15 cellular contexts compared by ENCODE assay signal in genomic region chr13:21365574-21365973, GRCh38.
A peak's percentile ranks its signal among the peaks of the same experiment; 100 is the strongest.
DNase-seq lines count a peak whose midpoint lies in the region; ATAC-seq lines count a peak whose summit lies in the region.
"Had no signal": no experiment of that assay in that cellular context is flagged by ENCODE, and none has a peak within 500 bp of the region (broad histone marks: within the 10 kb centered on the region; RNA-seq: fewer than 3 reads in every experiment).

No MANE protein-coding gene starts in this region.

- H3K9me3 Mint-ChIP-seq in T-helper 2 cell treated with Interferon-gamma antibody and Interleukin-4, amounts not matched to agents 5 μg/mL and 100 μg/mL, for 36 hours, result no peaks in the 10 kb centered on the region
- H3K9me3 Mint-ChIP-seq in activated naive CD8-positive, alpha-beta T cell treated with anti-CD3 and anti-CD28 coated beads for 36 hours, result no peaks in the 10 kb centered on the region

- peak overlapping the region; percentile 17 for H3K27ac Mint-ChIP-seq in T-helper 2 cell treated with Interferon-gamma antibody and Interleukin-4, amounts not matched to agents 5 μg/mL and 100 μg/mL, for 36 hours
- H3K27ac Mint-ChIP-seq in activated naive CD8-positive, alpha-beta T cell treated with anti-CD3 and anti-CD28 coated beads for 36 hours, result peak overlapping the region; percentile 90

- no peak for ATAC-seq in HG03354 (IDR thresholded peaks at IDR 0.05; ENCODE audit: poor library complexity, severe bottlenecking, unreplicated experiment)
- no peak for ATAC-seq in GM21515 (IDR thresholded peaks at IDR 0.05; ENCODE audit: unreplicated experiment)
- ATAC-seq in GM21619 (IDR thresholded peaks at IDR 0.05; ENCODE audit: unreplicated experiment), result no peak

- H3K4me3 Mint-ChIP-seq in T-helper 2 cell treated with Interferon-gamma antibody and Interleukin-4, amounts not matched to agents 5 μg/mL and 100 μg/mL, for 36 hours, result no peak overlapping the region
- peak overlapping the region; percentile 11 for H3K4me3 Mint-ChIP-seq in activated naive CD8-positive, alpha-beta T cell treated with anti-CD3 and anti-CD28 coated beads for 36 hours
- H3K4me3 Mint-ChIP-seq: CD14-positive monocyte had no signal

- DNase-seq in activated CD8-positive, alpha-beta memory T cell treated with anti-CD3 and anti-CD28 coated beads for 24 hours, result peak; percentile 62
- no peak for DNase-seq in activated CD8-positive, alpha-beta memory T cell treated with anti-CD3 and anti-CD28 coated beads, Interleukin-2, amount 50 U/mL, for 4 hours
- no peak for DNase-seq in T-helper 2 cell treated with Interferon-gamma antibody and Interleukin-4, amounts not matched to agents 5 μg/mL and 100 μg/mL, for 36 hours (ENCODE audit: low spot score)
- peak; percentile 26 for DNase-seq in activated naive CD8-positive, alpha-beta T cell treated with anti-CD3 and anti-CD28 coated beads for 36 hours
- peak; percentile 3 for DNase-seq in stimulated activated CD8-positive, alpha-beta memory T cell treated with anti-CD3 and anti-CD28 coated beads, Interleukin-12 subunit alpha, Interleukin-12 subunit beta, amount 100 ng/mL, for 1 hour (ENCODE audit: low read depth)
- DNase-seq: DMS79, KG1, NCI-H1105, SK-N-SH, spleen, substantia nigra had no signal

- no peaks in the 10 kb centered on the region for H3K36me3 Mint-ChIP-seq in T-helper 2 cell treated with Interferon-gamma antibody and Interleukin-4, amounts not matched to agents 5 μg/mL and 100 μg/mL, for 36 hours (ENCODE audit: low read depth)
- H3K36me3 Mint-ChIP-seq in activated naive CD8-positive, alpha-beta T cell treated with anti-CD3 and anti-CD28 coated beads for 36 hours, result no peaks in the 10 kb centered on the region
- H3K36me3 Mint-ChIP-seq: CD14-positive monocyte had no signal

- H3K4me1 Mint-ChIP-seq in T-helper 2 cell treated with Interferon-gamma antibody and Interleukin-4, amounts not matched to agents 5 μg/mL and 100 μg/mL, for 36 hours (ENCODE audit: low read depth), result peaks cover 6% of the 10 kb centered on the region
- H3K4me1 Mint-ChIP-seq in activated naive CD8-positive, alpha-beta T cell treated with anti-CD3 and anti-CD28 coated beads for 36 hours, result peaks cover 23% of the 10 kb centered on the region

- H3K27me3 Mint-ChIP-seq in T-helper 2 cell treated with Interferon-gamma antibody and Interleukin-4, amounts not matched to agents 5 μg/mL and 100 μg/mL, for 36 hours (ENCODE audit: low read depth), result no peaks in the 10 kb centered on the region
- H3K27me3 Mint-ChIP-seq in activated naive CD8-positive, alpha-beta T cell treated with anti-CD3 and anti-CD28 coated beads for 36 hours, result no peaks in the 10 kb centered on the region

Comparison
In these comparisons a context has a peak if more than half of its experiments do, and no peak if none do; other contexts are left out.
1. DNase-seq: peak in activated CD8-positive, alpha-beta memory T cell treated with anti-CD3 and anti-CD28 coated beads for 24 hours (single experiment), activated naive CD8-positive, alpha-beta T cell treated with anti-CD3 and anti-CD28 coated beads for 36 hours (single experiment) and stimulated activated CD8-positive, alpha-beta memory T cell treated with anti-CD3 and anti-CD28 coated beads, Interleukin-12 subunit alpha, Interleukin-12 subunit beta, amount 100 ng/mL, for 1 hour (single experiment); none in activated CD8-positive, alpha-beta memory T cell treated with anti-CD3 and anti-CD28 coated beads, Interleukin-2, amount 50 U/mL, for 4 hours (single experiment) and T-helper 2 cell treated with Interferon-gamma antibody and Interleukin-4, amounts not matched to agents 5 μg/mL and 100 μg/mL, for 36 hours (single experiment).